Comparison of ENCODE assay signal across 11 cellular contexts in genomic region chr5:119332978-119333401, GRCh38. TPM values are rescaled to one million over a fixed set of nuclear protein-coding genes. Genes with fewer than 3 reads are reported as not detected.
DNase-seq lines count a peak whose midpoint lies in the region; ATAC-seq and TF ChIP-seq lines count a peak whose summit lies in the region.
"Had no signal": no experiment of that assay in that cellular context is flagged by ENCODE, and none has a peak within 500 bp of the region (broad histone marks: within the 10 kb centered on the region; RNA-seq: fewer than 3 reads in every experiment).

No MANE protein-coding gene starts in this region.

- ATAC-seq in GM21367 (IDR thresholded peaks at IDR 0.05; ENCODE audit: unreplicated experiment): peak; percentile 27
- ATAC-seq in HG03469 (IDR thresholded peaks at IDR 0.05; ENCODE audit: unreplicated experiment): peak; percentile 20

- intact Hi-C loops in esophagus squamous epithelium (cut with DNase I): loop anchor here (10.0 kb wide), 1 partner anchor 258 kb away; the partner anchor contains the start of gene DMXL1

- no peak for TF ChIP-seq CTCF in GM12865 (IDR thresholded peaks at IDR 0.05; ENCODE audit: insufficient read depth, low read depth, low read length, missing control alignments)
- TF ChIP-seq CTCF in esophagus squamous epithelium (IDR thresholded peaks at IDR 0.05): no peak

- H3K36me3 ChIP-seq in esophagus squamous epithelium: no peaks in the 10 kb centered on the region
- H3K36me3 ChIP-seq: cardiac muscle cell had no signal

- H3K27me3 ChIP-seq in esophagus squamous epithelium: no peaks in the 10 kb centered on the region
- H3K27me3 ChIP-seq: cardiac muscle cell had no signal

- no peaks in the 10 kb centered on the region for H3K9me3 ChIP-seq in esophagus squamous epithelium

- peaks cover 26 to 98% (median 53%) of the 10 kb centered on the region in 3 donors for H3K4me1 ChIP-seq in esophagus squamous epithelium

- 22 to 31% methylated on average over 4 of the region's 4 CpGs for WGBS in esophagus squamous epithelium, 2 donors

- peak overlapping the region; percentile 84 to 89 (median 88) for H3K27ac ChIP-seq in esophagus squamous epithelium
- H3K27ac ChIP-seq: cardiac muscle cell had no signal

- TF ChIP-seq POLR2A in esophagus squamous epithelium (IDR thresholded peaks at IDR 0.05): peak in 1 of 4 donors; percentile 42

- H3K4me3 ChIP-seq in GM12865 (ENCODE audit: low read depth, low read length): peak overlapping the region; percentile 68
- H3K4me3 ChIP-seq in esophagus squamous epithelium: peak overlapping the region; percentile 30 to 60 (median 46)
- H3K4me3 ChIP-seq: cardiac muscle cell had no signal

- DNase-seq in GM12865 (ENCODE audit: low read depth): peak; percentile 64
- DNase-seq in esophagus squamous epithelium (lab: John Stamatoyannopoulos, UW): no peak
- no peak for DNase-seq in ecto neural progenitor cell (ENCODE audit: low spot score)
- no peak for DNase-seq in C1 segment of cervical spinal cord (lab: John Stamatoyannopoulos, UW)
- DNase-seq in RKO (ENCODE audit: low spot score): no peak
- DNase-seq in hypothalamus (lab: John Stamatoyannopoulos, UW): no peak
- DNase-seq: GDM1; stimulated activated CD4-positive, alpha-beta T cell treated with anti-CD3 and anti-CD28 coated beads, Interleukin-15, amount 100 ng/mL, for 24 hours had no signal

RNA-seq across cellular contexts. Expression of gene TNFAIP8, which starts 22.8 kb away (rescaled TPM):
- 10 to 100 TPM; 19.5 to 44.6 (median 34.9) TPM for total RNA-seq in esophagus squamous epithelium
